In genomic region chr16:55057866-55058265, GRCh38 we compare ENCODE assay signal across 32 cellular contexts.
"Had no signal": no experiment of that assay in that cellular context is flagged by ENCODE, and none has a peak within 500 bp of the region (broad histone marks: within the 10 kb centered on the region; RNA-seq: fewer than 3 reads in every experiment).

No MANE protein-coding gene starts in this region.

- H3K27ac Mint-ChIP-seq: activated CD4-positive, alpha-beta memory T cell treated with anti-CD3 and anti-CD28 coated beads, Interleukin-2, amount 10 ng/mL, durations not matched to agents 7 days and 5 days; activated CD4-positive, alpha-beta T cell treated with anti-CD3 and anti-CD28 coated beads for 36 hours; activated CD4-positive, alpha-beta T cell treated with anti-CD3 and anti-CD28 coated beads, Interleukin-2, amount 10 ng/mL, durations not matched to agents 24 days and 14 days; activated naive CD4-positive, alpha-beta T cell treated with anti-CD3 and anti-CD28 coated beads, Interleukin-2, amount 10 ng/mL, durations not matched to agents 7 days and 5 days; activated naive CD4-positive, alpha-beta T cell treated with anti-CD3 and anti-CD28 coated beads, Interleukin-2, amount 50 U/mL, for 72 hours; activated naive CD8-positive, alpha-beta T cell treated with anti-CD3 and anti-CD28 coated beads, Interleukin-2, amount 10 ng/mL, durations not matched to agents 7 days and 5 days; activated T-cell treated with anti-CD3 and anti-CD28 coated beads, Interleukin-2, amount 50 U/mL, for 24 hours; activated T-cell treated with anti-CD3 and anti-CD28 coated beads, Interleukin-2, amount 50 U/mL, for 72 hours; T-helper 17 cell; T-helper 2 cell treated with Interferon-gamma antibody and Interleukin-4, amounts not matched to agents 5 μg/mL and 100 μg/mL, for 36 hours had no signal

- H3K4me1 Mint-ChIP-seq: activated CD4-positive, alpha-beta memory T cell treated with anti-CD3 and anti-CD28 coated beads, Interleukin-2, amount 10 ng/mL, durations not matched to agents 7 days and 5 days; activated naive CD4-positive, alpha-beta T cell treated with anti-CD3 and anti-CD28 coated beads, Interleukin-2, amount 10 ng/mL, durations not matched to agents 7 days and 5 days; T-helper 17 cell had no signal

- H3K9me3 Mint-ChIP-seq: activated CD4-positive, alpha-beta memory T cell treated with anti-CD3 and anti-CD28 coated beads, Interleukin-2, amount 10 ng/mL, durations not matched to agents 7 days and 5 days; activated naive CD4-positive, alpha-beta T cell treated with anti-CD3 and anti-CD28 coated beads, Interleukin-2, amount 10 ng/mL, durations not matched to agents 7 days and 5 days; activated naive CD8-positive, alpha-beta T cell treated with anti-CD3 and anti-CD28 coated beads, Interleukin-2, amount 10 ng/mL, durations not matched to agents 7 days and 5 days; T-helper 2 cell treated with Interferon-gamma antibody and Interleukin-4, amounts not matched to agents 5 μg/mL and 100 μg/mL, for 36 hours had no signal

- DNase-seq: activated CD4-positive, alpha-beta memory T cell treated with anti-CD3 and anti-CD28 coated beads, Interleukin-2, amount 10 ng/mL, durations not matched to agents 7 days and 5 days; activated CD4-positive, alpha-beta T cell treated with anti-CD3 and anti-CD28 coated beads for 36 hours; activated CD4-positive, alpha-beta T cell treated with anti-CD3 and anti-CD28 coated beads, Interleukin-2, amount 10 ng/mL, durations not matched to agents 24 days and 14 days; activated CD4-positive, CD25-positive, alpha-beta regulatory T cell; activated CD4-positive, CD25-positive, alpha-beta regulatory T cell treated with anti-CD3 and anti-CD28 coated beads, Interleukin-2, amount 50 U/mL, for 72 hours; activated CD8-positive, alpha-beta memory T cell treated with anti-CD3 and anti-CD28 coated beads, Interleukin-2, amount 50 U/mL, for 48 hours; activated gamma-delta T cell; activated naive CD4-positive, alpha-beta T cell; activated naive CD4-positive, alpha-beta T cell treated with anti-CD3 and anti-CD28 coated beads, Interleukin-2, amount 10 ng/mL, durations not matched to agents 7 days and 5 days; activated naive CD8-positive, alpha-beta T cell treated with anti-CD3 and anti-CD28 coated beads, Interleukin-2, amount 10 ng/mL, durations not matched to agents 7 days and 5 days; activated T-cell treated with anti-CD3 and anti-CD28 coated beads for 4 hours; activated T-cell treated with anti-CD3 and anti-CD28 coated beads, Interleukin-2, amount 50 U/mL, for 24 hours; activated T-cell treated with anti-CD3 and anti-CD28 coated beads, Interleukin-2, amount 50 U/mL, for 72 hours; anterior cingulate cortex; brain microvascular endothelial cell; cortex of kidney; dermis blood vessel endothelial cell; effector CD8-positive, alpha-beta T cell; esophagus squamous epithelium; foreskin melanocyte; T-helper 1 cell; T-helper 17 cell; T1000; WERI-Rb-1 had no signal

- ATAC-seq: activated CD4-positive, alpha-beta T cell treated with anti-CD3 and anti-CD28 coated beads for 36 hours; activated naive CD4-positive, alpha-beta T cell treated with anti-CD3 and anti-CD28 coated beads, Interleukin-2, amount 50 U/mL, for 72 hours; activated T-cell treated with anti-CD3 and anti-CD28 coated beads, Interleukin-2, amount 50 U/mL, for 72 hours; T-helper 17 cell had no signal

- H3K36me3 ChIP-seq: brain microvascular endothelial cell, esophagus squamous epithelium, WERI-Rb-1 had no signal

- H3K4me3 ChIP-seq: esophagus squamous epithelium had no signal

- H3K36me3 Mint-ChIP-seq: activated naive CD4-positive, alpha-beta T cell treated with anti-CD3 and anti-CD28 coated beads, Interleukin-2, amount 10 ng/mL, durations not matched to agents 7 days and 5 days; activated naive CD8-positive, alpha-beta T cell treated with anti-CD3 and anti-CD28 coated beads, Interleukin-2, amount 10 ng/mL, durations not matched to agents 7 days and 5 days had no signal

- FAIRE-seq: astrocyte, bronchial epithelial cell, colon, endometrium, endothelial cell of umbilical vein had no signal

- H3K4me3 Mint-ChIP-seq: activated CD4-positive, alpha-beta memory T cell treated with anti-CD3 and anti-CD28 coated beads, Interleukin-2, amount 10 ng/mL, durations not matched to agents 7 days and 5 days; activated CD4-positive, alpha-beta T cell treated with anti-CD3 and anti-CD28 coated beads for 36 hours; activated CD4-positive, alpha-beta T cell treated with anti-CD3 and anti-CD28 coated beads, Interleukin-2, amount 10 ng/mL, durations not matched to agents 24 days and 14 days; activated naive CD4-positive, alpha-beta T cell treated with anti-CD3 and anti-CD28 coated beads, Interleukin-2, amount 10 ng/mL, durations not matched to agents 7 days and 5 days; activated naive CD8-positive, alpha-beta T cell treated with anti-CD3 and anti-CD28 coated beads, Interleukin-2, amount 10 ng/mL, durations not matched to agents 7 days and 5 days; activated T-cell treated with anti-CD3 and anti-CD28 coated beads, Interleukin-2, amount 50 U/mL, for 24 hours; activated T-cell treated with anti-CD3 and anti-CD28 coated beads, Interleukin-2, amount 50 U/mL, for 72 hours; T-helper 17 cell; T-helper 2 cell treated with Interferon-gamma antibody and Interleukin-4, amounts not matched to agents 5 μg/mL and 100 μg/mL, for 36 hours had no signal

- H3K27ac ChIP-seq: brain microvascular endothelial cell, epithelial cell of prostate, esophagus squamous epithelium, WERI-Rb-1 had no signal
